Comparison of ENCODE assay signal across 27 cellular contexts in genomic region chr10:66752714-66753113, GRCh38.
DNase-seq lines count a peak whose midpoint lies in the region; TF ChIP-seq lines count a peak whose summit lies in the region.
"Had no signal": no experiment of that assay in that cellular context is flagged by ENCODE, and none has a peak within 500 bp of the region (broad histone marks: within the 10 kb centered on the region; RNA-seq: fewer than 3 reads in every experiment).

No MANE protein-coding gene starts in this region.

- H3K9ac ChIP-seq in colonic mucosa (ENCODE audit: low read depth in 2 of 2, low read length in 2 of 2): no peak overlapping the region
- H3K9ac ChIP-seq: SK-N-SH had no signal

- no peak overlapping the region for H3K27ac ChIP-seq in colonic mucosa
- H3K27ac ChIP-seq: PC-9, prostate gland, sigmoid colon had no signal

- DNase-seq in HT1080 (ENCODE audit: low read depth) (peak; percentile 7), astrocyte of the cerebellum (ENCODE audit: low read depth) (peak; percentile 51), fibroblast of the aortic adventitia (ENCODE audit: low read depth) (peak; percentile 39), KBM-7 (no peak), DMS153 treated with DMSO at 0.1 percent for 48 hours (lab: John Stamatoyannopoulos, UW; ENCODE audit: unreplicated experiment) (no peak), colonic mucosa (no peak), NCI-H82 (lab: John Stamatoyannopoulos, UW) (no peak)
- DNase-seq: activated CD8-positive, alpha-beta memory T cell treated with anti-CD3 and anti-CD28 coated beads, Interleukin-2, amount 10 ng/mL, durations not matched to agents 7 days and 5 days; activated gamma-delta T cell treated with Interleukin-2 at 50 U/mL for 16 hours; activated T-cell treated with anti-CD3 and anti-CD28 coated beads, Interleukin-2, amount 50 U/mL, for 4 hours; C1 segment of cervical spinal cord; COR-L47; DMS79; GF-D8; head of caudate nucleus; kidney; naive B cell; NCI-H1092; NCI-H1694 treated with DMSO at 0.1 percent for 48 hours; NCI-H524 treated with DMSO at 0.1 percent for 48 hours; NK-92 treated with Interleukin-12 subunit alpha and Interleukin-12 subunit beta, amount 100 ng/mL, for 24 hours; PC-9; sigmoid colon; SK-N-SH; stimulated activated CD4-positive, alpha-beta T cell treated with anti-CD3 and anti-CD28 coated beads, Interleukin-4, amount 100 ng/mL, for 24 hours; trophoblast cell had no signal

- no peak for TF ChIP-seq CTCF in astrocyte of the cerebellum (IDR thresholded peaks at IDR 0.05; ENCODE audit: low read depth, low read length, missing control alignments)
- no peak for TF ChIP-seq CTCF in fibroblast of the aortic adventitia (IDR thresholded peaks at IDR 0.05; ENCODE audit: insufficient read depth, low read length)
- no peak for TF ChIP-seq CTCF in colonic mucosa (IDR thresholded peaks at IDR 0.05)

- no peaks in the 10 kb centered on the region for H3K9me3 ChIP-seq in colonic mucosa
- H3K9me3 ChIP-seq: prostate gland, sigmoid colon, SK-N-SH had no signal

- intact Hi-C loops in colonic mucosa (cut with DNase I): no loop called here

- H3K27me3 ChIP-seq in colonic mucosa: no peaks in the 10 kb centered on the region
- H3K27me3 ChIP-seq: sigmoid colon had no signal

- no peak overlapping the region for H3K4me3 ChIP-seq in astrocyte of the cerebellum (ENCODE audit: low read depth, low read length)
- no peak overlapping the region for H3K4me3 ChIP-seq in fibroblast of the aortic adventitia (ENCODE audit: low read depth, low read length)
- H3K4me3 ChIP-seq in colonic mucosa: no peak overlapping the region
- H3K4me3 ChIP-seq: PC-9, prostate gland, sigmoid colon had no signal

- no peaks in the 10 kb centered on the region for H3K36me3 ChIP-seq in colonic mucosa
- H3K36me3 ChIP-seq: prostate gland, sigmoid colon had no signal

- no peaks in the 10 kb centered on the region for H3K4me1 ChIP-seq in colonic mucosa
- H3K4me1 ChIP-seq: prostate gland, sigmoid colon had no signal

- in situ Hi-C loops in astrocyte of the cerebellum (cut with HindIII; ENCODE audit: low sequenced_read_pairs) (no loop called here), KBM-7 (cut with MboI; ENCODE audit: low pct_unique_long_range_greater_than_20kb, low sequenced_read_pairs) (no loop called here)

Comparison
In these comparisons a context has a peak if more than half of its experiments do, and no peak if none do; other contexts are left out.
1. DNase-seq: peak in HT1080 (single experiment), astrocyte of the cerebellum (single experiment) and fibroblast of the aortic adventitia (single experiment); none in KBM-7 (single experiment), DMS153 treated with DMSO at 0.1 percent for 48 hours (single experiment), colonic mucosa (single experiment) and NCI-H82 (single experiment).